ENCODE assay signal across 33 cellular contexts in genomic region chr6:93086351-93086750, GRCh38.
"Had no signal": no experiment of that assay in that cellular context is flagged by ENCODE, and none has a peak within 500 bp of the region (broad histone marks: within the 10 kb centered on the region; RNA-seq: fewer than 3 reads in every experiment).

No MANE protein-coding gene starts in this region.

- H3K27ac ChIP-seq: ascending aorta, breast epithelium, cardiac muscle cell, colonic mucosa, WERI-Rb-1 had no signal

- H3K9me3 ChIP-seq: ascending aorta, breast epithelium, colonic mucosa had no signal

- FAIRE-seq: frontal cortex had no signal

- H3K36me3 ChIP-seq: ascending aorta, breast epithelium, cardiac muscle cell, colonic mucosa, WERI-Rb-1 had no signal

- H3K4me3 ChIP-seq: ascending aorta, breast epithelium, cardiac muscle cell, colonic mucosa had no signal

- DNase-seq: activated CD4-positive, alpha-beta memory T cell treated with anti-CD3 and anti-CD28 coated beads for 36 hours; activated CD4-positive, alpha-beta T cell treated with anti-CD3 and anti-CD28 coated beads for 36 hours; activated CD4-positive, alpha-beta T cell treated with anti-CD3 and anti-CD28 coated beads, Interleukin-2, amount 10 ng/mL, durations not matched to agents 24 days and 14 days; activated CD4-positive, CD25-positive, alpha-beta regulatory T cell; activated CD4-positive, CD25-positive, alpha-beta regulatory T cell treated with anti-CD3 and anti-CD28 coated beads, Interleukin-2, amount 50 U/mL, for 72 hours; activated CD8-positive, alpha-beta memory T cell treated with anti-CD3 and anti-CD28 coated beads, Interleukin-2, amount 10 ng/mL, durations not matched to agents 7 days and 5 days; activated CD8-positive, alpha-beta memory T cell treated with anti-CD3 and anti-CD28 coated beads, Interleukin-2, amount 50 U/mL, for 4 hours; activated CD8-positive, alpha-beta T cell treated with anti-CD3 and anti-CD28 coated beads, Interleukin-2, amount 10 ng/mL, durations not matched to agents 7 days and 5 days; activated effector memory CD4-positive, alpha-beta T cell treated with anti-CD3 and anti-CD28 coated beads, Interleukin-2, amount 50 U/mL, for 16 hours; activated naive CD4-positive, alpha-beta T cell treated with anti-CD3 and anti-CD28 coated beads for 36 hours; activated naive CD8-positive, alpha-beta T cell treated with anti-CD3 and anti-CD28 coated beads, Interleukin-2, amount 10 ng/mL, durations not matched to agents 7 days and 5 days; activated T-cell treated with anti-CD3 and anti-CD28 coated beads, Interleukin-2, amount 50 U/mL, for 1 hour; activated T-cell treated with anti-CD3 and anti-CD28 coated beads, Interleukin-2, amount 50 U/mL, for 48 hours; central memory CD4-positive, alpha-beta T cell; cerebellar nuclear complex; colonic mucosa; effector memory CD4-positive, alpha-beta T cell; endodermal cell; foreskin fibroblast; T-helper 1 cell; T-helper 17 cell; T1000; WERI-Rb-1 had no signal

- H3K9me3 Mint-ChIP-seq: activated CD4-positive, alpha-beta memory T cell treated with anti-CD3 and anti-CD28 coated beads for 36 hours; activated CD4-positive, alpha-beta T cell treated with anti-CD3 and anti-CD28 coated beads, Interleukin-2, amount 10 ng/mL, durations not matched to agents 24 days and 14 days; activated naive CD8-positive, alpha-beta T cell treated with anti-CD3 and anti-CD28 coated beads, Interleukin-2, amount 10 ng/mL, durations not matched to agents 7 days and 5 days; activated T-helper 1 cell treated with anti-CD3 and anti-CD28 coated beads, Interleukin-12 subunit alpha, Interleukin-12 subunit beta, Interleukin-2, Interleukin-4 antibody, amounts not matched to agents 30 ng/mL and 10 ng/mL and 1 ng/mL, durations not matched to agents 14 hours and 24 hours and 36 hours; brain; endodermal cell had no signal

- H3K27ac Mint-ChIP-seq: activated CD4-positive, alpha-beta memory T cell treated with anti-CD3 and anti-CD28 coated beads for 36 hours; activated CD4-positive, alpha-beta T cell treated with anti-CD3 and anti-CD28 coated beads for 36 hours; activated CD4-positive, alpha-beta T cell treated with anti-CD3 and anti-CD28 coated beads, Interleukin-2, amount 10 ng/mL, durations not matched to agents 24 days and 14 days; activated CD8-positive, alpha-beta memory T cell treated with anti-CD3 and anti-CD28 coated beads, Interleukin-2, amount 10 ng/mL, durations not matched to agents 7 days and 5 days; activated CD8-positive, alpha-beta T cell treated with anti-CD3 and anti-CD28 coated beads, Interleukin-2, amount 10 ng/mL, durations not matched to agents 7 days and 5 days; activated naive CD4-positive, alpha-beta T cell treated with anti-CD3 and anti-CD28 coated beads for 36 hours; activated naive CD4-positive, alpha-beta T cell treated with anti-CD3 and anti-CD28 coated beads, Interleukin-2, amount 50 U/mL, for 24 hours; activated naive CD8-positive, alpha-beta T cell treated with anti-CD3 and anti-CD28 coated beads, Interleukin-2, amount 10 ng/mL, durations not matched to agents 7 days and 5 days; activated T-helper 1 cell treated with anti-CD3 and anti-CD28 coated beads, Interleukin-12 subunit alpha, Interleukin-12 subunit beta, Interleukin-2, Interleukin-4 antibody, amounts not matched to agents 30 ng/mL and 10 ng/mL and 1 ng/mL, durations not matched to agents 14 hours and 24 hours and 36 hours; activated T-helper 2 cell treated with anti-CD3 and anti-CD28 coated beads, Interferon-gamma antibody, Interleukin-2, Interleukin-4, amounts not matched to agents 10 μg/mL and 5 μg/mL and 100 μg/mL, durations not matched to agents 14 hours and 24 hours and 36 hours; brain; endodermal cell; T-helper 17 cell; T-helper 2 cell treated with Interferon-gamma antibody and Interleukin-4, amounts not matched to agents 5 μg/mL and 100 μg/mL, for 36 hours had no signal

- ATAC-seq: activated CD4-positive, alpha-beta T cell treated with anti-CD3 and anti-CD28 coated beads for 36 hours; activated CD8-positive, alpha-beta memory T cell treated with anti-CD3 and anti-CD28 coated beads, Interleukin-2, amount 10 ng/mL, durations not matched to agents 7 days and 5 days; activated CD8-positive, alpha-beta T cell treated with anti-CD3 and anti-CD28 coated beads, Interleukin-2, amount 10 ng/mL, durations not matched to agents 7 days and 5 days; esophagus mucosa; T-helper 17 cell had no signal

- H3K27me3 ChIP-seq: ascending aorta, breast epithelium, cardiac muscle cell, colonic mucosa had no signal

- H3K36me3 Mint-ChIP-seq: activated CD4-positive, alpha-beta memory T cell treated with anti-CD3 and anti-CD28 coated beads for 36 hours; activated CD8-positive, alpha-beta memory T cell treated with anti-CD3 and anti-CD28 coated beads, Interleukin-2, amount 10 ng/mL, durations not matched to agents 7 days and 5 days; activated naive CD4-positive, alpha-beta T cell treated with anti-CD3 and anti-CD28 coated beads, Interleukin-2, amount 50 U/mL, for 24 hours; activated naive CD8-positive, alpha-beta T cell treated with anti-CD3 and anti-CD28 coated beads, Interleukin-2, amount 10 ng/mL, durations not matched to agents 7 days and 5 days; brain had no signal

- H3K4me1 ChIP-seq: ascending aorta, breast epithelium, colonic mucosa had no signal
